ENCODE assay signal across 8 cellular contexts in genomic region chr4:107719927-107720722, GRCh38. TPM values are rescaled to one million over a fixed set of nuclear protein-coding genes. Genes with fewer than 3 reads are reported as not detected.
DNase-seq lines count a peak whose midpoint lies in the region; ATAC-seq, FAIRE-seq and TF ChIP-seq lines count a peak whose summit lies in the region.

Gene PAPSS1 (minus strand): TSS chr4:107720234. CDS start chr4:107720179, 55 bp downstream.

- H3K36me3 ChIP-seq in Caco-2 (ENCODE audit: control insufficient read depth, insufficient read depth, low read length), result no peaks in the 10 kb centered on the region
- no peaks in the 10 kb centered on the region for H3K36me3 ChIP-seq in effector memory CD4-positive, alpha-beta T cell (ENCODE audit: control insufficient read depth, insufficient read depth, low read length)

- H3K9me3 Mint-ChIP-seq in Caco-2 (ENCODE audit: unreplicated experiment), result no peaks in the 10 kb centered on the region

- TF ChIP-seq CTCF in Caco-2 (IDR thresholded peaks at IDR 0.05; ENCODE audit: insufficient read depth in 1 of 2, low read depth in 1 of 2, low read length in 1 of 2, severe bottlenecking in 1 of 2, unreplicated experiment in 1 of 2), result no peak

- H3K36me3 Mint-ChIP-seq in Caco-2 (ENCODE audit: insufficient read depth, unreplicated experiment), result peaks cover 6% of the 10 kb centered on the region

- H3K4me1 Mint-ChIP-seq in Caco-2 (ENCODE audit: low read depth, unreplicated experiment), result peaks cover 18% of the 10 kb centered on the region

- CTCF ChIA-PET in Caco-2 (lab: Charles Lee), result interaction anchor here (0.6 to 0.9 kb wide), 3 partner anchors 16 to 312 kb away, joined by 3 to 4 read pairs (median 3); no protein-coding TSS in a partner anchor

- peak within 1 kb of the TSS; percentile 76 for H3K27ac ChIP-seq in effector memory CD4-positive, alpha-beta T cell (ENCODE audit: insufficient read depth, low read length, poor library complexity, severe bottlenecking)

- ATAC-seq in GM21381 (IDR thresholded peaks at IDR 0.05; ENCODE audit: unreplicated experiment), result peak; percentile 84

- H3K27ac Mint-ChIP-seq in Caco-2 (ENCODE audit: unreplicated experiment), result peak within 1 kb of the TSS; percentile 87

- intact Hi-C loops in Caco-2 (cut with micrococcal nuclease; ENCODE audit: unreplicated experiment), result loop anchor here (1.0 kb wide), 2 partner anchors 17 to 38 kb away; no protein-coding TSS in a partner anchor

- no peak for FAIRE-seq in HTR-8/SVneo (lab: Jason Lieb, UNC)

- peak within 1 kb of the TSS; percentile 95 for H3K4me3 Mint-ChIP-seq in Caco-2 (ENCODE audit: unreplicated experiment)

- BruUV-seq in Caco-2 (replicated peaks; lab: Mats Ljungman, UMichigan), result no TSS peak

- H3K27me3 Mint-ChIP-seq in Caco-2 (ENCODE audit: insufficient read depth, unreplicated experiment), result no peaks in the 10 kb centered on the region

- DNase-seq in Caco-2, result peak; percentile 95 to 97
- peak; percentile 80 for DNase-seq in HTR-8/SVneo (ENCODE audit: insufficient read length, low spot score)
- peak; percentile 95 for DNase-seq in NOMO-1 treated with DMSO at 0.1 percent for 48 hours (lab: John Stamatoyannopoulos, UW; ENCODE audit: unreplicated experiment)
- DNase-seq in activated CD8-positive, alpha-beta memory T cell treated with anti-CD3 and anti-CD28 coated beads for 4 hours (ENCODE audit: low read depth in 2 of 2), result peak; percentile 84 to 88
- peak; percentile 93 for DNase-seq in effector memory CD4-positive, alpha-beta T cell
- peak; percentile 98 for DNase-seq in medulla oblongata (ENCODE audit: extremely low spot score)
- DNase-seq in stimulated activated CD4-positive, alpha-beta T cell treated with anti-CD3 and anti-CD28 coated beads, TNF-alpha, amount 100 ng/mL, for 48 hours (ENCODE audit: low read depth in 3 of 3), result peak; percentile 83 to 95 (median 91)

- H3K4me1 ChIP-seq in Caco-2, result 0 out of 2 replicates have a peak, but pooled peaks cover 5% of the 10 kb centered on the region
- H3K4me1 ChIP-seq in effector memory CD4-positive, alpha-beta T cell (ENCODE audit: control insufficient read depth, insufficient read depth, low read length, poor library complexity, severe bottlenecking), result peaks cover 15% of the 10 kb centered on the region

- H3K27me3 ChIP-seq in Caco-2 (replicated peaks; ENCODE audit: control insufficient read depth, insufficient read depth, low read length), result no peaks in the 10 kb centered on the region
- H3K27me3 ChIP-seq in effector memory CD4-positive, alpha-beta T cell (replicated peaks; ENCODE audit: control insufficient read depth, insufficient read depth, low read length, poor library complexity, severe bottlenecking), result no peaks in the 10 kb centered on the region

- POLR2A ChIA-PET in Caco-2 (lab: Charles Lee), result interaction anchor here (0.6 to 1.4 kb wide), 9 partner anchors 12 to 860 kb away, joined by 3 to 9 read pairs (median 5); partner anchors contain the start of gene HADH

- H3K4me3 ChIP-seq in Caco-2 (ENCODE audit: low read depth, low read length), result peak within 1 kb of the TSS; percentile 62
- H3K4me3 ChIP-seq in effector memory CD4-positive, alpha-beta T cell (ENCODE audit: insufficient read depth, low read depth, low read length, poor library complexity, severe bottlenecking), result peak within 1 kb of the TSS; percentile 82

- no peaks in the 10 kb centered on the region for H3K9me3 ChIP-seq in Caco-2
- H3K9me3 ChIP-seq in effector memory CD4-positive, alpha-beta T cell (ENCODE audit: control insufficient read depth, low read length), result no peaks in the 10 kb centered on the region

RNA-seq across cellular contexts. Expression of gene PAPSS1, which starts in this region (rescaled TPM):
- 60.1 and 66.1 TPM in 2 replicates for total RNA-seq in Caco-2 (2022)

Comparison
In these comparisons a context has a peak if more than half of its experiments do, and no peak if none do; other contexts are left out.
1. Peak in every context shown above with its lines: DNase-seq, ATAC-seq, H3K4me3 ChIP-seq and H3K27ac ChIP-seq.